14 cellular contexts compared by ENCODE assay signal in genomic region chr15:36671017-36671416, GRCh38.
DNase-seq lines count a peak whose midpoint lies in the region; TF ChIP-seq lines count a peak whose summit lies in the region.
"Had no signal": no experiment of that assay in that cellular context is flagged by ENCODE, and none has a peak within 500 bp of the region (broad histone marks: within the 10 kb centered on the region; RNA-seq: fewer than 3 reads in every experiment).

No MANE protein-coding gene starts in this region.

- no peaks in the 10 kb centered on the region for H3K27me3 ChIP-seq in HL-60 (ENCODE audit: insufficient read depth, poor library complexity, severe bottlenecking)

- DNase-seq in HL-60 (ENCODE audit: low read depth in 1 of 2, low spot score in 1 of 2) (peak; percentile 15 to 80), NCI-H69 (lab: John Stamatoyannopoulos, UW) (peak; percentile 83), kidney glomerular epithelial cell (lab: John Stamatoyannopoulos, UW) (peak; percentile 1), renal cortical epithelial cell (ENCODE audit: low read depth) (peak; percentile 7), middle frontal gyrus (ENCODE audit: extremely low spot score, low spot score) (no peak), NCI-H1105 (lab: John Stamatoyannopoulos, UW) (no peak)
- DNase-seq in activated T-cell treated with anti-CD3 and anti-CD28 coated beads, Interleukin-2, amount 50 U/mL, for 1 hour = no peak
- DNase-seq: DMS79 treated with DMSO at 0.1 percent for 48 hours, NCI-H1092 treated with DMSO at 0.1 percent for 48 hours, NCI-H2081, NCI-H2171 treated with DMSO at 0.1 percent for 48 hours, NCI-H446 treated with DMSO at 0.1 percent for 48 hours, SHP77 had no signal

- H3K4me3 ChIP-seq in HL-60 (replicated peaks; ENCODE audit: insufficient read depth, low read length) = no peak overlapping the region

- peak overlapping the region; percentile 40 for H3K27ac ChIP-seq in HL-60 (replicated peaks)
- H3K27ac ChIP-seq: KMS-11 had no signal

- TF ChIP-seq CTCF in HL-60 (IDR thresholded peaks at IDR 0.05; ENCODE audit: insufficient read depth, low read length) = no peak

Comparison
In these comparisons a context has a peak if more than half of its experiments do, and no peak if none do; other contexts are left out.
1. DNase-seq: peak in HL-60 (2 of 2), NCI-H69 (single experiment), kidney glomerular epithelial cell (single experiment) and renal cortical epithelial cell (single experiment); none in middle frontal gyrus (single experiment), activated T-cell treated with anti-CD3 and anti-CD28 coated beads, Interleukin-2, amount 50 U/mL, for 1 hour (single experiment) and NCI-H1105 (single experiment).